23 cellular contexts compared by ENCODE assay signal in the genomic region with DNA sequence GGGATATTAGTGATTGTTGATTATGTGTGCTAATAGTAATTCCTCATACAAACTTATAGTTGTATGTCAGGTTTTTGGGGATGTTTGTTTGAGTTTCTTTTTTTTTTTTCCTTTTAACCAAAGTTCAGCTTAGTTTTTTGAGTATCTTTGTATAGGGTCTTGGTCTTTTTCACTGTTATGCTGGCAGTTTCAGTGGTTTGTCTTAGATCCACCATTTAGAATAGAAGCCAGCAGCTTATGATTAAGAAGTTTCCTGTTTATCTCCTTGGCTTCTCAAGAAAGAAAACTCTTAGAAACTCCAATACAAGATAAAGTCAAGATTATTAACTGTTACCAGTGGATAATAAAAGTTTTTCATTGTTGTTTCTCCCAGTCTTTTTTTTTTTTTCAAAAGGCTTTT. TPM values are rescaled to one million over a fixed set of nuclear protein-coding genes. Genes with fewer than 3 reads are reported as not detected.
DNase-seq lines count a peak whose midpoint lies in the region; ATAC-seq, FAIRE-seq and TF ChIP-seq lines count a peak whose summit lies in the region.
"Had no signal": no experiment of that assay in that cellular context is flagged by ENCODE, and none has a peak within 500 bp of the region (broad histone marks: within the 10 kb centered on the region; RNA-seq: fewer than 3 reads in every experiment).

No MANE protein-coding gene starts in this region.

- FAIRE-seq in islet of Langerhans (lab: Jason Lieb, UNC), result peak; percentile 47
- FAIRE-seq: H54, HTR-8/SVneo had no signal

- H3K4me1 Mint-ChIP-seq in activated CD4-positive, alpha-beta memory T cell treated with anti-CD3 and anti-CD28 coated beads, Interleukin-2, amount 10 ng/mL, durations not matched to agents 7 days and 5 days, result peaks cover 43% of the 10 kb centered on the region

- no peaks in the 10 kb centered on the region; the same call in 1 of the 2 replicates for H3K9me2 ChIP-seq in PC-9 (ENCODE audit: insufficient read depth)

- H3F3A ChIP-seq in PC-9 (ENCODE audit: insufficient read depth, low read depth), result no peaks in the 10 kb centered on the region

- no peak overlapping the region for H4K91ac ChIP-seq in trophoblast cell (ENCODE audit: low read depth, low read length)

- peak; percentile 40 for ATAC-seq in HG03432 (IDR thresholded peaks at IDR 0.05; ENCODE audit: unreplicated experiment)

- H3K79me2 ChIP-seq in PC-9 (ENCODE audit: low read depth) (no peaks in the 10 kb centered on the region), trophoblast cell (ENCODE audit: control insufficient read depth, insufficient read depth, low read length, poor library complexity) (no peaks in the 10 kb centered on the region)

- H2AK5ac ChIP-seq in trophoblast cell (ENCODE audit: low read length), result no peak overlapping the region

- H3K9me3 Mint-ChIP-seq in activated CD4-positive, alpha-beta memory T cell treated with anti-CD3 and anti-CD28 coated beads, Interleukin-2, amount 10 ng/mL, durations not matched to agents 7 days and 5 days, result no peaks in the 10 kb centered on the region

- no peak overlapping the region for H3K23ac ChIP-seq in trophoblast cell (ENCODE audit: low read length)

- H3K27me3 Mint-ChIP-seq in activated CD4-positive, alpha-beta memory T cell treated with anti-CD3 and anti-CD28 coated beads, Interleukin-2, amount 10 ng/mL, durations not matched to agents 7 days and 5 days, result no peaks in the 10 kb centered on the region

- no peak overlapping the region for H3K14ac ChIP-seq in trophoblast cell (ENCODE audit: low read length)

- no peaks in the 10 kb centered on the region for H3K4me1 ChIP-seq in PC-9 (replicated peaks; ENCODE audit: insufficient read depth)
- peaks cover 2% of the 10 kb centered on the region in 2 experiments for H3K4me1 ChIP-seq in trophoblast cell (ENCODE audit: control insufficient read depth in 1 of 2, insufficient read depth in 2 of 2, low read length in 2 of 2)
- H3K4me1 ChIP-seq in effector memory CD4-positive, alpha-beta T cell (ENCODE audit: control insufficient read depth, insufficient read depth, low read length, poor library complexity, severe bottlenecking), result no peaks in the 10 kb centered on the region

- TF ChIP-seq CTCF in GM12865 (IDR thresholded peaks at IDR 0.05; ENCODE audit: insufficient read depth, low read depth, low read length, missing control alignments), result no peak
- no peak for TF ChIP-seq CTCF in PC-9 (conservative IDR thresholded peaks at IDR 0.05)

- no peaks in the 10 kb centered on the region for H4K20me1 ChIP-seq in PC-9 (ENCODE audit: insufficient read depth)

- no peak overlapping the region for H4K8ac ChIP-seq in trophoblast cell (ENCODE audit: low read depth, low read length)

- CTCF ChIA-PET in activated CD4-positive, alpha-beta memory T cell treated with anti-CD3 and anti-CD28 coated beads, Interleukin-2, amount 10 ng/mL, durations not matched to agents 7 days and 5 days (lab: Charles Lee), result no interaction called here
- CTCF ChIA-PET in PC-9 (lab: Charles Lee), result no interaction called here

- H3K27ac Mint-ChIP-seq in activated CD4-positive, alpha-beta memory T cell treated with anti-CD3 and anti-CD28 coated beads, Interleukin-2, amount 10 ng/mL, durations not matched to agents 7 days and 5 days, result peak overlapping the region; percentile 65

- H3K18ac ChIP-seq in trophoblast cell (ENCODE audit: low read length), result no peak overlapping the region

- peaks cover 52% of the 10 kb centered on the region for H3K36me3 Mint-ChIP-seq in activated CD4-positive, alpha-beta memory T cell treated with anti-CD3 and anti-CD28 coated beads, Interleukin-2, amount 10 ng/mL, durations not matched to agents 7 days and 5 days (ENCODE audit: low read depth)

- intact Hi-C loops in PC-9 (cut with micrococcal nuclease; ENCODE audit: unreplicated experiment), result no loop called here

- no peak overlapping the region for H4K12ac ChIP-seq in trophoblast cell (ENCODE audit: low read depth, low read length)

- H3K79me1 ChIP-seq in trophoblast cell (ENCODE audit: low read length), result peaks cover 2% of the 10 kb centered on the region

- H3K27ac ChIP-seq in PC-9, result no peak overlapping the region
- H3K27ac ChIP-seq in trophoblast cell (ENCODE audit: low read depth, low read length), result no peak overlapping the region
- no peak overlapping the region for H3K27ac ChIP-seq in effector memory CD4-positive, alpha-beta T cell (ENCODE audit: insufficient read depth, low read length, poor library complexity, severe bottlenecking)
- H3K27ac ChIP-seq: RWPE1, WERI-Rb-1 had no signal

- no peak overlapping the region for H2BK12ac ChIP-seq in trophoblast cell (ENCODE audit: low read length)

- H3K9me3 ChIP-seq in PC-9 (ENCODE audit: insufficient read depth, low read depth) (no peaks in the 10 kb centered on the region), trophoblast cell (ENCODE audit: insufficient read depth, low read depth, low read length) (no peaks in the 10 kb centered on the region)
- H3K9me3 ChIP-seq in effector memory CD4-positive, alpha-beta T cell (ENCODE audit: control insufficient read depth, low read length), result no peaks in the 10 kb centered on the region
- H3K9me3 ChIP-seq: BE2C, thoracic aorta had no signal

- no peak overlapping the region for H3K4ac ChIP-seq in trophoblast cell (ENCODE audit: low read depth, low read length)

- no peak overlapping the region for H3K4me3 Mint-ChIP-seq in activated CD4-positive, alpha-beta memory T cell treated with anti-CD3 and anti-CD28 coated beads, Interleukin-2, amount 10 ng/mL, durations not matched to agents 7 days and 5 days

- H3K27me3 ChIP-seq in PC-9 (ENCODE audit: insufficient read depth, low read depth) (no peaks in the 10 kb centered on the region), trophoblast cell (ENCODE audit: insufficient read depth, low read length) (no peaks in the 10 kb centered on the region)
- H3K27me3 ChIP-seq in effector memory CD4-positive, alpha-beta T cell (replicated peaks; ENCODE audit: control insufficient read depth, insufficient read depth, low read length, poor library complexity, severe bottlenecking), result no peaks in the 10 kb centered on the region
- H3K27me3 ChIP-seq: BE2C had no signal

- H3K36me3 ChIP-seq in PC-9 (ENCODE audit: low read depth) (0 out of 2 replicates have a peak, but pooled peaks cover 10% of the 10 kb centered on the region), trophoblast cell (ENCODE audit: control insufficient read depth in 1 of 2, insufficient read depth in 2 of 2, low read length in 2 of 2) (no peaks in the 10 kb centered on the region)
- peaks cover 10% of the 10 kb centered on the region for H3K36me3 ChIP-seq in effector memory CD4-positive, alpha-beta T cell (ENCODE audit: control insufficient read depth, insufficient read depth, low read length)

- H2BK5ac ChIP-seq in trophoblast cell (ENCODE audit: low read depth, low read length, poor library complexity), result no peak overlapping the region

- peak; percentile 27 for DNase-seq in GM12865 (ENCODE audit: low read depth)
- DNase-seq in activated CD4-positive, alpha-beta memory T cell treated with anti-CD3 and anti-CD28 coated beads, Interleukin-2, amount 10 ng/mL, durations not matched to agents 7 days and 5 days, result no peak
- DNase-seq in PC-9, result no peak
- no peak for DNase-seq in trophoblast cell
- DNase-seq in effector memory CD4-positive, alpha-beta T cell, result no peak
- DNase-seq in DMS153 treated with DMSO at 0.1 percent for 48 hours (lab: John Stamatoyannopoulos, UW; ENCODE audit: unreplicated experiment), result no peak
- DNase-seq: activated CD8-positive, alpha-beta memory T cell treated with anti-CD3 and anti-CD28 coated beads, Interleukin-2, amount 50 U/mL, for 48 hours; BE2C; GDM1; head of caudate nucleus; NCI-H2227 treated with DMSO at 0.1 percent for 48 hours; NK-92 treated with Interleukin-12 subunit alpha and Interleukin-12 subunit beta, amount 100 ng/mL, for 24 hours; posterior cingulate gyrus; stimulated activated CD4-positive, alpha-beta T cell treated with anti-CD3 and anti-CD28 coated beads, Interleukin-4, amount 100 ng/mL, for 24 hours; SW 1271; WERI-Rb-1 had no signal

- H3K4me2 ChIP-seq in PC-9, result no peak overlapping the region
- H3K4me2 ChIP-seq in trophoblast cell (ENCODE audit: low read length), result no peak overlapping the region

- no peak overlapping the region for H2AFZ ChIP-seq in PC-9
- no peak overlapping the region for H2AFZ ChIP-seq in trophoblast cell (ENCODE audit: insufficient read depth, low read length, poor library complexity)

- no peak overlapping the region for H3K9ac ChIP-seq in trophoblast cell (ENCODE audit: low read length)

- H2BK120ac ChIP-seq in trophoblast cell (ENCODE audit: insufficient read depth, low read length, poor library complexity), result no peak overlapping the region

- POLR2A ChIA-PET in activated CD4-positive, alpha-beta memory T cell treated with anti-CD3 and anti-CD28 coated beads, Interleukin-2, amount 10 ng/mL, durations not matched to agents 7 days and 5 days (lab: Charles Lee), result interaction anchor here (1.2 to 1.3 kb wide), 2 partner anchors 9 to 15 kb away, joined by 3 to 8 read pairs; no protein-coding TSS in a partner anchor
- POLR2A ChIA-PET in PC-9 (lab: Charles Lee; ENCODE audit: unreplicated experiment), result no interaction called here

- H3K4me3 ChIP-seq in GM12865 (ENCODE audit: low read depth, low read length) (no peak overlapping the region), PC-9 (no peak overlapping the region), trophoblast cell (ENCODE audit: low read depth, low read length) (no peak overlapping the region)
- no peak overlapping the region for H3K4me3 ChIP-seq in effector memory CD4-positive, alpha-beta T cell (ENCODE audit: insufficient read depth, low read depth, low read length, poor library complexity, severe bottlenecking)
- H3K4me3 ChIP-seq: lung, thoracic aorta had no signal

- no TSS peak for BruUV-seq in PC-9 (replicated peaks; lab: Mats Ljungman, UMichigan)

RNA-seq across cellular contexts. Expression of a gene that starts 16.1 kb away (rescaled TPM):
- total RNA-seq in activated CD4-positive, alpha-beta memory T cell treated with anti-CD3 and anti-CD28 coated beads, Interleukin-2, amount 10 ng/mL, durations not matched to agents 7 days and 5 days, result 10 to 100 TPM; 17.6 to 20.4 TPM
- total RNA-seq in PC-9 (2021), result 9.3 and 9.4 TPM in 2 replicates
- polyA plus RNA-seq in trophoblast cell (2013), result 9.1 and 9.6 TPM in 2 replicates
